In genomic region chr3:172249039-172249438, GRCh38 we compare ENCODE assay signal across 18 cellular contexts.
DNase-seq lines count a peak whose midpoint lies in the region; ATAC-seq and TF ChIP-seq lines count a peak whose summit lies in the region.
"Had no signal": no experiment of that assay in that cellular context is flagged by ENCODE, and none has a peak within 500 bp of the region (broad histone marks: within the 10 kb centered on the region; RNA-seq: fewer than 3 reads in every experiment).

No MANE protein-coding gene starts in this region.

- H2AFZ ChIP-seq in MM.1S (ENCODE audit: low read length) = no peak overlapping the region
- H2AFZ ChIP-seq: PC-9 had no signal

- H3K9me2 ChIP-seq in MM.1S (replicated peaks; ENCODE audit: insufficient read depth, low read length) = no peaks in the 10 kb centered on the region

- H3K36me3 ChIP-seq in MM.1S (replicated peaks; ENCODE audit: insufficient read depth, low read length) = peaks cover 6% of the 10 kb centered on the region
- peaks cover 0 to 7% (median 0%) of the 10 kb centered on the region in 3 experiments for H3K36me3 ChIP-seq in naive thymus-derived CD4-positive, alpha-beta T cell (ENCODE audit: control insufficient read depth in 2 of 3, insufficient read depth in 3 of 3, low read length in 3 of 3)
- H3K36me3 ChIP-seq: uterus had no signal

- H3K4me3 Mint-ChIP-seq in naive thymus-derived CD4-positive, alpha-beta T cell = no peak overlapping the region
- H3K4me3 Mint-ChIP-seq: activated naive CD8-positive, alpha-beta T cell treated with anti-CD3 and anti-CD28 coated beads, Interleukin-2, amount 10 ng/mL, durations not matched to agents 7 days and 5 days; memory B cell had no signal

- no peak for TF ChIP-seq CTCF in AG04449 (IDR thresholded peaks at IDR 0.05; ENCODE audit: insufficient read depth, low read length, missing control alignments)
- TF ChIP-seq CTCF in fibroblast of the aortic adventitia (IDR thresholded peaks at IDR 0.05; ENCODE audit: insufficient read depth, low read length) = no peak
- no peak for TF ChIP-seq CTCF in MM.1S (IDR thresholded peaks at IDR 0.05; ENCODE audit: low read length)

- POLR2A ChIA-PET in AG04449 (lab: Yijun Ruan, JAX) = no interaction called here
- POLR2A ChIA-PET in naive thymus-derived CD4-positive, alpha-beta T cell (lab: Charles Lee) = no interaction called here

- ATAC-seq in naive thymus-derived CD4-positive, alpha-beta T cell = no peak

- H3K27me3 ChIP-seq in MM.1S (replicated peaks; ENCODE audit: insufficient read depth, low read length) = no peaks in the 10 kb centered on the region
- no peaks in the 10 kb centered on the region for H3K27me3 ChIP-seq in naive thymus-derived CD4-positive, alpha-beta T cell (ENCODE audit: control insufficient read depth in 2 of 2, insufficient read depth in 2 of 2, low read length in 2 of 2)
- H3K27me3 ChIP-seq: uterus had no signal

- no peak overlapping the region for H3K4me2 ChIP-seq in MM.1S (ENCODE audit: low read depth, low read length)
- H3K4me2 ChIP-seq: PC-9 had no signal

- peaks cover 67% of the 10 kb centered on the region for H3K79me2 ChIP-seq in MM.1S (ENCODE audit: low read length)

- H3F3A ChIP-seq in MM.1S (ENCODE audit: insufficient read depth, low read length) = no peaks in the 10 kb centered on the region

- H3K4me3 ChIP-seq in AG04449 (ENCODE audit: low read depth, low read length) (no peak overlapping the region), fibroblast of the aortic adventitia (ENCODE audit: low read depth, low read length) (no peak overlapping the region), MM.1S (ENCODE audit: low read length) (no peak overlapping the region)
- no peak overlapping the region for H3K4me3 ChIP-seq in naive thymus-derived CD4-positive, alpha-beta T cell (ENCODE audit: low read length)
- H3K4me3 ChIP-seq: PC-9, uterus had no signal

- intact Hi-C loops in naive thymus-derived CD4-positive, alpha-beta T cell (cut with micrococcal nuclease) = no loop called here

- H3K9ac ChIP-seq in MM.1S (ENCODE audit: low read length) = no peak overlapping the region

- H3K9me3 ChIP-seq in MM.1S (replicated peaks; ENCODE audit: insufficient read depth, low read length) = no peaks in the 10 kb centered on the region
- H3K9me3 ChIP-seq in naive thymus-derived CD4-positive, alpha-beta T cell (ENCODE audit: control insufficient read depth in 2 of 3, low read length in 3 of 3) = no peaks in the 10 kb centered on the region
- H3K9me3 ChIP-seq: uterus had no signal

- CTCF ChIA-PET in AG04449 (lab: Yijun Ruan, JAX) = no interaction called here
- CTCF ChIA-PET in naive thymus-derived CD4-positive, alpha-beta T cell (lab: Charles Lee) = interaction anchor here (0.7 kb wide), 1 partner anchor 1024 kb away, joined by 3 read pairs; no protein-coding TSS in a partner anchor

- H3K4me1 ChIP-seq in MM.1S (ENCODE audit: low read length) = no peaks in the 10 kb centered on the region
- no peaks in the 10 kb centered on the region for H3K4me1 ChIP-seq in naive thymus-derived CD4-positive, alpha-beta T cell (ENCODE audit: control insufficient read depth in 2 of 2, insufficient read depth in 2 of 2, low read length in 2 of 2)

- peaks cover 0 to 58% (median 26%) of the 10 kb centered on the region in 5 donors for H3K36me3 Mint-ChIP-seq in naive thymus-derived CD4-positive, alpha-beta T cell

- DNase-seq in AG04449 (ENCODE audit: low read depth, low spot score) = peak; percentile 26
- peak; percentile 72 for DNase-seq in HCEC 1CT
- DNase-seq in amniotic epithelial cell (ENCODE audit: low read depth) = peak; percentile 83
- peak; percentile 54 for DNase-seq in fibroblast of the aortic adventitia (ENCODE audit: low read depth)
- DNase-seq in MM.1S = no peak
- DNase-seq in naive thymus-derived CD4-positive, alpha-beta T cell = no peak
- no peak for DNase-seq in amygdala (lab: John Stamatoyannopoulos, UW)
- DNase-seq in NCI-H1105 (lab: John Stamatoyannopoulos, UW) = no peak
- DNase-seq: activated CD4-positive, alpha-beta T cell treated with anti-CD3 and anti-CD28 coated beads, Interleukin-2, amount 50 U/mL, for 1 hour; activated naive CD8-positive, alpha-beta T cell treated with anti-CD3 and anti-CD28 coated beads, Interleukin-2, amount 10 ng/mL, durations not matched to agents 7 days and 5 days; cerebellar nuclear complex; GF-D8; H7; islet precursor cell; NCI-H1092 treated with DMSO at 0.1 percent for 48 hours; PC-9; uterus had no signal

- H3K27ac Mint-ChIP-seq in naive thymus-derived CD4-positive, alpha-beta T cell = no peak overlapping the region
- H3K27ac Mint-ChIP-seq: activated naive CD8-positive, alpha-beta T cell treated with anti-CD3 and anti-CD28 coated beads, Interleukin-2, amount 10 ng/mL, durations not matched to agents 7 days and 5 days; memory B cell had no signal

- H3K27me3 Mint-ChIP-seq in naive thymus-derived CD4-positive, alpha-beta T cell = no peaks in the 10 kb centered on the region
- H3K27me3 Mint-ChIP-seq: activated naive CD8-positive, alpha-beta T cell treated with anti-CD3 and anti-CD28 coated beads, Interleukin-2, amount 10 ng/mL, durations not matched to agents 7 days and 5 days; memory B cell had no signal

- peaks cover 2 to 10% (median 5%) of the 10 kb centered on the region in 7 donors for H3K4me1 Mint-ChIP-seq in naive thymus-derived CD4-positive, alpha-beta T cell
- H3K4me1 Mint-ChIP-seq: activated naive CD8-positive, alpha-beta T cell treated with anti-CD3 and anti-CD28 coated beads, Interleukin-2, amount 10 ng/mL, durations not matched to agents 7 days and 5 days; memory B cell had no signal

- H4K20me1 ChIP-seq in MM.1S (ENCODE audit: insufficient read depth, low read length) = no peaks in the 10 kb centered on the region

- H3K27ac ChIP-seq in MM.1S (ENCODE audit: low read length) = no peak overlapping the region
- H3K27ac ChIP-seq in naive thymus-derived CD4-positive, alpha-beta T cell (ENCODE audit: low read depth, low read length) = no peak overlapping the region
- H3K27ac ChIP-seq: uterus had no signal

- peaks cover 0 to 2% (median 0%) of the 10 kb centered on the region in 11 donors for H3K9me3 Mint-ChIP-seq in naive thymus-derived CD4-positive, alpha-beta T cell
- H3K9me3 Mint-ChIP-seq: memory B cell had no signal

Comparison
In these comparisons a context has a peak if more than half of its experiments do, and no peak if none do; other contexts are left out.
1. DNase-seq: peak in AG04449 (single experiment), HCEC 1CT (single experiment), amniotic epithelial cell (single experiment) and fibroblast of the aortic adventitia (single experiment); none in MM.1S (single experiment), naive thymus-derived CD4-positive, alpha-beta T cell (0 of 9), amygdala (0 of 56) and NCI-H1105 (single experiment).